ENCODE assay signal across 8 cellular contexts in the genomic region with DNA sequence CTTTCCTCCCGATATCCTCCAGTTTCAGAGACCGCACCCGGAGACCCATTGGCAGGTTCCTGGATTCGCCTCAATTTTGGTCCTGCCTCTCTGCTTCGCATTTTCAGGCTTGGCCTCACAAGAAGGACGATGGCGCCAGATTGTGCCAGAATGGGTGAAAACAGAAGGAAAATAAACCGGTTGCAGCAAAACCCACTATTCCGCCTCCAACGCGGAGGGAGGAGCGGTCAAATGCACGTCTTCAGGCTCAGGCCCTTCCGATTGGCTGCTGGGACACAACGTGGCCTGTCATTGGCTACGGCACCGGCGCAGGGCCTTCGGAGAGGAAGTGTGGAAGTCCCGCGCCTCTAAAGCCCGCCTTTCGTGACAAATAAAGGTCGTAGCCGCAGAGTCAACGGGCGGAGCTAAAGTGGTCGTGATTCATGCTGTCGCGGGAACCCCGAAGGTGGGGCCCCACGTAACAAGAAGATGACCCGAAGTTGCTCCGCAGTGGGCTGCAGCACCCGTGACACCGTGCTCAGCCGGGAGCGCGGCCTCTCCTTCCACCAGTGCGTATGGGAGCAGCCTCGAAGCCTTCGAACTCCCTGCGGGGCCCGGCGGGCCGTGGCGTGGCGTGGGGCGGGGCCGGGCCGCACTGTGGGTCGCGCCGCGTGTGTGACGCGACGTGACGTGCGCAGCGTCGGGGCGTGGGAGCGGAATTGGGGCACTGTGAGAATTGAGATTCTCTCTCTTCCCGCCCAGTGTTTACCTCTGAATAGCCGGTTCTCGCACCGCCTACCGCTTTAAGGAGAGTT. TPM values are rescaled to one million over a fixed set of nuclear protein-coding genes. Genes with fewer than 3 reads are reported as not detected.
A peak's percentile ranks its signal among the peaks of the same experiment; 100 is the strongest.
DNase-seq lines count a peak whose midpoint lies in the region; ATAC-seq lines count a peak whose summit lies in the region.

Gene THAP9 (plus strand): TSS at position 401 of the 794 bp plus-strand sequence. CDS start 68 bp downstream, at position 469.

- DNase-seq in CD1c-positive myeloid dendritic cell (ENCODE audit: extremely low spot score): peak; percentile 100
- DNase-seq in NCI-H69 (lab: John Stamatoyannopoulos, UW): peak; percentile 98
- DNase-seq in activated CD4-positive, alpha-beta T cell treated with anti-CD3 and anti-CD28 coated beads, Interleukin-2, amount 50 U/mL, for 1 hour: peak; percentile 96
- DNase-seq in dermis blood vessel endothelial cell: peak; percentile 100
- DNase-seq in left lobe of liver (ENCODE audit: low spot score): peak; percentile 99
- peak; percentile 96 to 97 for DNase-seq in stimulated activated CD4-positive, alpha-beta T cell treated with anti-CD3 and anti-CD28 coated beads, Interleukin-2, amount 100 ng/mL, for 24 hours

- ATAC-seq in GM19395 (IDR thresholded peaks at IDR 0.05; ENCODE audit: unreplicated experiment) (peak; percentile 92), HG03521 (IDR thresholded peaks at IDR 0.05; ENCODE audit: unreplicated experiment) (peak; percentile 87), left lobe of liver (peak; percentile 93)

RNA-seq across cellular contexts. Expression of gene THAP9, which starts in this region (rescaled TPM):
- total RNA-seq in dermis blood vessel endothelial cell: 7.7 and 7.8 TPM in 2 replicates
- 2.6 TPM for total RNA-seq in left lobe of liver

Comparison
In these comparisons a context has a peak if more than half of its experiments do, and no peak if none do; other contexts are left out.
1. Peak in every context shown above with its lines: DNase-seq and ATAC-seq.